In the genomic region with DNA sequence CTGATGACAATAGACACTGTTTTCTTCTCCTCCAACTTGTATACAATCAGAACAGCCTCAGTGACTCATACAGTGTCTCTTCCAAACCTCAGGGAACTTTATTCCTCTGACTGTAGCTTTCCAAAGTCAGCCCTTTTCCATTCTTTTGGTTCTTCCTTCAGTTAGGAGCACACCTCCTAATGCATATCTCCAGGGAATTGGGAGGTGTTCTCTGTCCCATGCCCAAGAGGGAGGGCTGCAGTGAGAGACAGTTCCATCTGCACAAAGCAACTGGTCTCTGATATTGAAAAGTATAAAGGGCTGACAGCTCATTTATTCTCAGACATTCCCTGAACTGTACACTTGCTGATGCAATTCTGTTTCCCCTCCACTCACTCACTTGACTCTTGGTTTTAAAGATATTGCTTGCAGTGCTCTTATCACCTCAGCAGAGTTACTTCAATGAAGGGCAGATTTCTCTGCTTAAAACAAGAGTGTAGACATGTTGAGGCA, we compare ENCODE assay signal across 19 cellular contexts.
DNase-seq lines count a peak whose midpoint lies in the region; ATAC-seq and TF ChIP-seq lines count a peak whose summit lies in the region.
"Had no signal": no experiment of that assay in that cellular context is flagged by ENCODE, and none has a peak within 500 bp of the region (broad histone marks: within the 10 kb centered on the region; RNA-seq: fewer than 3 reads in every experiment).

No MANE protein-coding gene starts in this region.

- no peaks in the 10 kb centered on the region for H3K36me3 Mint-ChIP-seq in CD8-positive, alpha-beta T cell
- H3K36me3 Mint-ChIP-seq: CD4-positive, alpha-beta memory T cell; natural killer cell treated with Interleukin-12 subunit alpha and Interleukin-12 subunit beta and Interleukin-15 and Interleukin-18, amount 100 ng/mL, for 72 hours had no signal

- no peaks in the 10 kb centered on the region for H3K4me1 ChIP-seq in CD8-positive, alpha-beta T cell (ENCODE audit: insufficient read depth, low read length)
- H3K4me1 ChIP-seq: ascending aorta, heart left ventricle, left lung had no signal

- TF ChIP-seq CTCF in astrocyte of the spinal cord (IDR thresholded peaks at IDR 0.05; ENCODE audit: low read depth, low read length), result no peak
- TF ChIP-seq CTCF in CD8-positive, alpha-beta T cell (IDR thresholded peaks at IDR 0.05), result no peak

- H3K27me3 Mint-ChIP-seq in CD8-positive, alpha-beta T cell (ENCODE audit: low read depth), result peaks cover 1% of the 10 kb centered on the region

- no peak overlapping the region for H3K4me3 ChIP-seq in astrocyte of the spinal cord (ENCODE audit: low read depth, low read length)
- H3K4me3 ChIP-seq in CD8-positive, alpha-beta T cell (ENCODE audit: low read depth, low read length), result no peak overlapping the region
- H3K4me3 ChIP-seq: ascending aorta, heart left ventricle, left lung had no signal

- H3K27ac ChIP-seq in CD8-positive, alpha-beta T cell (ENCODE audit: low read depth, low read length), result no peak overlapping the region
- H3K27ac ChIP-seq: ascending aorta, heart left ventricle, left lung had no signal

- ATAC-seq in HG02938 (IDR thresholded peaks at IDR 0.05; ENCODE audit: unreplicated experiment), result no peak
- ATAC-seq in CD8-positive, alpha-beta T cell, result no peak
- ATAC-seq: heart left ventricle; left lung; natural killer cell treated with Interleukin-12 subunit alpha and Interleukin-12 subunit beta and Interleukin-15 and Interleukin-18, amount 100 ng/mL, for 72 hours; right cardiac atrium; stimulated activated naive CD8-positive, alpha-beta T cell treated with anti-CD3 and anti-CD28 coated beads, Interleukin-15, amount 100 ng/mL, for 72 hours had no signal

- H3K4me3 Mint-ChIP-seq in CD8-positive, alpha-beta T cell, result no peak overlapping the region
- H3K4me3 Mint-ChIP-seq: activated T-cell treated with anti-CD3 and anti-CD28 coated beads, Interleukin-2, amount 50 U/mL, for 72 hours; CD4-positive, alpha-beta memory T cell; endodermal cell; natural killer cell treated with Interleukin-12 subunit alpha and Interleukin-12 subunit beta and Interleukin-15 and Interleukin-18, amount 100 ng/mL, for 72 hours; stimulated activated naive CD8-positive, alpha-beta T cell treated with anti-CD3 and anti-CD28 coated beads, Interleukin-15, amount 100 ng/mL, for 72 hours had no signal

- DNase-seq in GM03348 (ENCODE audit: low spot score) (peak; percentile 44), NCI-H226 (peak; percentile 68), astrocyte of the spinal cord (ENCODE audit: low read depth, low spot score) (peak; percentile 61), myocyte (ENCODE audit: low read depth) (peak; percentile 24), COLO668 (lab: John Stamatoyannopoulos, UW; ENCODE audit: unreplicated experiment) (no peak)
- no peak for DNase-seq in CD8-positive, alpha-beta T cell
- DNase-seq in activated CD4-positive, alpha-beta T cell treated with anti-CD3 and anti-CD28 coated beads, Interleukin-2, amount 50 U/mL, for 1 hour, result no peak
- DNase-seq: activated T-cell treated with anti-CD3 and anti-CD28 coated beads, Interleukin-2, amount 50 U/mL, for 72 hours; CD4-positive, alpha-beta memory T cell; endodermal cell; heart left ventricle; left lung; NCI-H2029; NK-92 treated with Interleukin-12 subunit alpha and Interleukin-12 subunit beta, amount 100 ng/mL, for 24 hours; right cardiac atrium; stimulated activated naive CD8-positive, alpha-beta T cell treated with anti-CD3 and anti-CD28 coated beads, Interleukin-15, amount 100 ng/mL, for 72 hours had no signal

- in situ Hi-C loops in astrocyte of the spinal cord (cut with HindIII; ENCODE audit: low sequenced_read_pairs), result no loop called here

- intact Hi-C loops in CD8-positive, alpha-beta T cell (cut with DNase I, micrococcal nuclease), result no loop called here

- no peaks in the 10 kb centered on the region for H3K9me3 Mint-ChIP-seq in CD8-positive, alpha-beta T cell
- H3K9me3 Mint-ChIP-seq: activated T-cell treated with anti-CD3 and anti-CD28 coated beads, Interleukin-2, amount 50 U/mL, for 72 hours; endodermal cell; natural killer cell treated with Interleukin-12 subunit alpha and Interleukin-12 subunit beta and Interleukin-15 and Interleukin-18, amount 100 ng/mL, for 72 hours; stimulated activated naive CD8-positive, alpha-beta T cell treated with anti-CD3 and anti-CD28 coated beads, Interleukin-15, amount 100 ng/mL, for 72 hours had no signal

- H3K4me1 Mint-ChIP-seq in CD8-positive, alpha-beta T cell (ENCODE audit: low read depth), result peaks cover 1% of the 10 kb centered on the region

- no peaks in the 10 kb centered on the region for H3K27me3 ChIP-seq in CD8-positive, alpha-beta T cell (ENCODE audit: insufficient read depth, low read length)
- H3K27me3 ChIP-seq: ascending aorta, left lung had no signal

- H3K36me3 ChIP-seq in CD8-positive, alpha-beta T cell (ENCODE audit: insufficient read depth, low read length), result no peaks in the 10 kb centered on the region
- H3K36me3 ChIP-seq: ascending aorta, heart left ventricle, left lung had no signal

- CTCF ChIA-PET in CD8-positive, alpha-beta T cell (lab: Charles Lee), result no interaction called here

- H3K9me3 ChIP-seq in CD8-positive, alpha-beta T cell (ENCODE audit: low read length), result no peaks in the 10 kb centered on the region
- H3K9me3 ChIP-seq: ascending aorta, heart left ventricle, left lung had no signal

- POLR2A ChIA-PET in CD8-positive, alpha-beta T cell (lab: Charles Lee), result no interaction called here

- no peak overlapping the region for H3K27ac Mint-ChIP-seq in CD8-positive, alpha-beta T cell
- H3K27ac Mint-ChIP-seq: activated T-cell treated with anti-CD3 and anti-CD28 coated beads, Interleukin-2, amount 50 U/mL, for 72 hours; CD4-positive, alpha-beta memory T cell; endodermal cell; natural killer cell treated with Interleukin-12 subunit alpha and Interleukin-12 subunit beta and Interleukin-15 and Interleukin-18, amount 100 ng/mL, for 72 hours had no signal

Comparison
In these comparisons a context has a peak if more than half of its experiments do, and no peak if none do; other contexts are left out.
1. DNase-seq: peak in GM03348 (single experiment), NCI-H226 (single experiment), astrocyte of the spinal cord (single experiment) and myocyte (single experiment); none in CD8-positive, alpha-beta T cell (0 of 7), activated CD4-positive, alpha-beta T cell treated with anti-CD3 and anti-CD28 coated beads, Interleukin-2, amount 50 U/mL, for 1 hour (single experiment) and COLO668 (single experiment).